ENCODE assay signal across 8 cellular contexts in the genomic region with DNA sequence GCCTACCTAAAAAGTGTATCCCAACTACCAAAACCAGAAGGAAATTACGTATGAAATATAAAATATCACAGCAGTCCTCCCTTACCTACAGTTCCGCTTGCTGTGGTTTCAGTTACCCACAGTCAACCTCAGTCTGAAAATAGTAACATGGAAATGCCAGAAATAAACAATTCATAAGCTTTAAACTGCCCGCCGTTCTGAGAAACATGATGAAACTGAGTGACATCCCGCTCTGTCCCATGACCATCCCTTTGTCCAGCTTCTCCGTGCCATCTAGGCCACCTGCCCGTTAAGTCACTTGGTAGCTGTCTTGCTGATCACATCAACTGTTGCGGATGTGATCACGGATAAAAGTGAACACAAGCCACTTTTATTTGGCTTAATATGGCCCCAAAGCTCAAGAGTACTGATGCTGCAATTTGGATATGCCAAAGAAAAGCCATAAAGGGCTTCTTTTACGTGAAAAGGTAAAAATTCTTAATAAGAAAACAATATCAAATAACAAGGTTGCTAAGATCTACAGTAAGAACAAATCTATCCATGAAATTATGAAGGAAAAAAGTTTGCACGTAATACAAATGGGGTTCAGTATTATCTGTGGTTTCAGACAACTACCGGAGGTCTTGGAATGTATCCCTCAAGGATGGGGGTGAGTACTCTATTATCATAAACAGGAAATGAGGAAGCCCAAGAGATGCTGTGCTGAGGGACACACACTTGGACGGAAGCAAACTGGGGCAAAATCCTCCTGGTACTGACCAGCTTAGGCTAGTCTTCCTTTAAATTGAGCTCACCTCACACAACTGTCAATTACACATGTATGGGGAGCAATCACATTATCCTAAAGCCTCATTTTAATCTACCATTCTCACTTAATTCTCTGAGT. TPM values are rescaled to one million over a fixed set of nuclear protein-coding genes. Genes with fewer than 3 reads are reported as not detected.
DNase-seq lines count a peak whose midpoint lies in the region; ATAC-seq and TF ChIP-seq lines count a peak whose summit lies in the region.

No MANE protein-coding gene starts in this region.

- in situ Hi-C loops in G401 (cut with HindIII; ENCODE audit: low sequenced_read_pairs): no loop called here

- H3K4me3 ChIP-seq in OCI-LY7 (ENCODE audit: low read depth, low read length, poor library complexity, severe bottlenecking) (peak overlapping the region; percentile 46), osteoblast (ENCODE audit: insufficient read depth, low read length) (peak overlapping the region; percentile 20)
- H3K4me3 ChIP-seq in effector memory CD4-positive, alpha-beta T cell (ENCODE audit: insufficient read depth, low read depth, low read length, poor library complexity, severe bottlenecking): peak overlapping the region; percentile 30

- TF ChIP-seq CTCF in OCI-LY7 (conservative IDR thresholded peaks at IDR 0.05; ENCODE audit: low read length) (no peak), osteoblast (IDR thresholded peaks at IDR 0.05; ENCODE audit: extremely low read depth, low read depth, low read length) (no peak)

- peaks cover 96% of the 10 kb centered on the region for H3K36me3 ChIP-seq in OCI-LY7 (ENCODE audit: insufficient read depth, low read length)
- H3K36me3 ChIP-seq in effector memory CD4-positive, alpha-beta T cell (ENCODE audit: control insufficient read depth, insufficient read depth, low read length): no peaks in the 10 kb centered on the region
- peaks cover 14% of the 10 kb centered on the region for H3K36me3 ChIP-seq in osteoblast (ENCODE audit: insufficient read depth, low read length)

- peak; percentile 52 for ATAC-seq in GM21825 (IDR thresholded peaks at IDR 0.05; ENCODE audit: unreplicated experiment)

- H2AFZ ChIP-seq in OCI-LY7 (ENCODE audit: low read length) (no peak overlapping the region), osteoblast (ENCODE audit: low read length) (no peak overlapping the region)

- no TSS peak for BruUV-seq in OCI-LY7 (replicated peaks; lab: Mats Ljungman, UMichigan)

- H3K27ac ChIP-seq in OCI-LY7 (ENCODE audit: low read depth, low read length, poor library complexity, severe bottlenecking): peak overlapping the region; percentile 59
- H3K27ac ChIP-seq in effector memory CD4-positive, alpha-beta T cell (ENCODE audit: insufficient read depth, low read length, poor library complexity, severe bottlenecking): peak overlapping the region; percentile 65
- H3K27ac ChIP-seq in osteoblast (ENCODE audit: low read depth, low read length): peak overlapping the region; percentile 68

- H3K4me2 ChIP-seq in OCI-LY7 (ENCODE audit: low read length) (peak overlapping the region; percentile 63), osteoblast (ENCODE audit: insufficient read depth, low read length) (peak overlapping the region; percentile 67)

- H3K79me2 ChIP-seq in OCI-LY7 (ENCODE audit: insufficient read depth, low read depth, low read length) (peaks cover 100% of the 10 kb centered on the region), osteoblast (ENCODE audit: insufficient read depth, low read length) (peaks cover 99% of the 10 kb centered on the region)

- POLR2A ChIA-PET in OCI-LY7 (lab: Charles Lee): interaction anchor here (1.1 to 2.4 kb wide), 4 partner anchors 9 to 24 kb away, joined by 3 to 12 read pairs (median 4); a partner anchor contains a TSS

- H3K9me3 ChIP-seq in OCI-LY7 (ENCODE audit: low read length) (no peaks in the 10 kb centered on the region), osteoblast (ENCODE audit: low read depth, low read length) (no peaks in the 10 kb centered on the region)
- H3K9me3 ChIP-seq in effector memory CD4-positive, alpha-beta T cell (ENCODE audit: control insufficient read depth, low read length): no peaks in the 10 kb centered on the region

- H3K4me1 ChIP-seq in OCI-LY7 (ENCODE audit: insufficient read depth, low read length, poor library complexity, severe bottlenecking): peaks cover 81% of the 10 kb centered on the region
- peaks cover 39% of the 10 kb centered on the region for H3K4me1 ChIP-seq in effector memory CD4-positive, alpha-beta T cell (ENCODE audit: control insufficient read depth, insufficient read depth, low read length, poor library complexity, severe bottlenecking)
- peaks cover 81% of the 10 kb centered on the region for H3K4me1 ChIP-seq in osteoblast (ENCODE audit: insufficient read depth, low read length)

- CTCF ChIA-PET in OCI-LY7 (lab: Charles Lee; ENCODE audit: unreplicated experiment): interaction anchor here (1.2 to 1.5 kb wide), 2 partner anchors 9 to 18 kb away, joined by 5 to 6 read pairs; no protein-coding TSS in a partner anchor

- H4K20me1 ChIP-seq in OCI-LY7 (ENCODE audit: insufficient read depth, low read length) (peaks cover 83% of the 10 kb centered on the region), osteoblast (ENCODE audit: insufficient read depth, low read length) (peaks cover 93% of the 10 kb centered on the region)

- intact Hi-C loops in OCI-LY7 (cut with micrococcal nuclease; ENCODE audit: unreplicated experiment): no loop called here

- H3K27me3 ChIP-seq in effector memory CD4-positive, alpha-beta T cell (replicated peaks; ENCODE audit: control insufficient read depth, insufficient read depth, low read length, poor library complexity, severe bottlenecking): no peaks in the 10 kb centered on the region
- H3K27me3 ChIP-seq in osteoblast (ENCODE audit: insufficient read depth, low read length): no peaks in the 10 kb centered on the region

- DNase-seq in G401 (ENCODE audit: low spot score) (peak; percentile 69), OCI-LY7 (ENCODE audit: low spot score) (peak; percentile 76), osteoblast (ENCODE audit: insufficient read length, low spot score, missing footprints) (no peak), midbrain (lab: John Stamatoyannopoulos, UW) (no peak), DMS153 treated with DMSO at 0.1 percent for 48 hours (lab: John Stamatoyannopoulos, UW; ENCODE audit: unreplicated experiment) (no peak), NCI-H2227 (lab: John Stamatoyannopoulos, UW; ENCODE audit: unreplicated experiment) (no peak)
- peak in 1 of 3 donors; percentile 17 for DNase-seq in effector memory CD4-positive, alpha-beta T cell

- H3K9me2 ChIP-seq in OCI-LY7 (ENCODE audit: insufficient read depth, low read length): no peaks in the 10 kb centered on the region

RNA-seq across cellular contexts. Expression of a gene that starts 8.2 kb away (rescaled TPM):
- 250 and 300 TPM in 2 replicates for total RNA-seq in G401 (2014; rRNA removed; shearing (Covaris generic))
- 144 and 180 TPM in 2 replicates for total RNA-seq in OCI-LY7 (2014; rRNA removed; shearing (Covaris generic))
- total RNA-seq in OCI-LY7 (2022): 302 TPM in 2 replicates
- total RNA-seq in osteoblast: 271 and 293 TPM in 2 replicates

Comparison
In these comparisons a context has a peak if more than half of its experiments do, and no peak if none do; other contexts are left out.
1. DNase-seq: peak in G401 (single experiment) and OCI-LY7 (single experiment); none in osteoblast (single experiment), midbrain (single experiment), DMS153 treated with DMSO at 0.1 percent for 48 hours (single experiment) and NCI-H2227 (single experiment).
2. Peak in every context shown above with its lines, with median percentiles within 50 percentile points of each other: H3K27ac ChIP-seq and H3K4me3 ChIP-seq.